ENCODE assay signal across 20 cellular contexts in the genomic region with DNA sequence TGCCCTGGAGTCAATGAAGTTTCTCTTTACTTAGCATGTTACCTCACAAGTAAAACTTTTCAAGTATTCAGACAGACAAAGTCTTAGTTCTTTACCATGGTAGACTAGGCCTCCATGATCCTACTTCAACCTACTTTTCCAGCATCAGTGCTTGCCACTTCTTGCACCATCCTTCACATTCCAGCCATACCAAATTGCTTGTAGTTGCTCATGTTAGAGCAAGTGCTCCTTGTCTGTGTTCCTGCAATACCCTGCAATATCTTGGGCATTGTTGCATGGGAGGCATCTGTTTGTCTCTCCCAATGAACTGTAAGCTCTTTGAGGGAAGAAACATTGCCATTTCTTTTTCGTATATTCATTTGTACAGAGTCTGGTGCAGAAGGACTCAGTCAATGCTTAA.
DNase-seq lines count a peak whose midpoint lies in the region; ATAC-seq, FAIRE-seq and TF ChIP-seq lines count a peak whose summit lies in the region.
"Had no signal": no experiment of that assay in that cellular context is flagged by ENCODE, and none has a peak within 500 bp of the region (broad histone marks: within the 10 kb centered on the region; RNA-seq: fewer than 3 reads in every experiment).

No MANE protein-coding gene starts in this region.

- H3K36me3 ChIP-seq in breast epithelium (no peaks in the 10 kb centered on the region), astrocyte (ENCODE audit: insufficient read depth, low read length) (no peaks in the 10 kb centered on the region), thyroid gland (no peaks in the 10 kb centered on the region)
- H3K36me3 ChIP-seq: heart left ventricle, ovary, stomach had no signal

- H3K9me3 ChIP-seq in breast epithelium, result no peaks in the 10 kb centered on the region
- no peaks in the 10 kb centered on the region for H3K9me3 ChIP-seq in astrocyte (ENCODE audit: insufficient read depth, low read depth, low read length)
- H3K9me3 ChIP-seq in thyroid gland, result no peaks in the 10 kb centered on the region
- H3K9me3 ChIP-seq in CD4-positive, alpha-beta T cell (ENCODE audit: control insufficient read depth, low read length), result no peaks in the 10 kb centered on the region
- H3K9me3 ChIP-seq: heart left ventricle, ovary, stomach had no signal

- H3K27me3 Mint-ChIP-seq in MCF 10A (ENCODE audit: insufficient read depth, unreplicated experiment) (no peaks in the 10 kb centered on the region), astrocyte (ENCODE audit: low read depth, unreplicated experiment) (no peaks in the 10 kb centered on the region)
- peaks cover 4% of the 10 kb centered on the region for H3K27me3 Mint-ChIP-seq in CD4-positive, alpha-beta T cell
- H3K27me3 Mint-ChIP-seq: activated CD4-positive, alpha-beta T cell treated with anti-CD3 and anti-CD28 coated beads, Interleukin-2, amount 10 ng/mL, durations not matched to agents 24 days and 14 days; activated naive CD8-positive, alpha-beta T cell had no signal

- intact Hi-C loops in MCF 10A (cut with micrococcal nuclease) (no loop called here), breast epithelium (cut with DNase I; ENCODE audit: low total_unique reads) (no loop called here), thyroid gland (cut with DNase I) (no loop called here)
- intact Hi-C loops in CD4-positive, alpha-beta T cell (cut with DNase I, micrococcal nuclease), result no loop called here

- 64 to 90% methylated on average over 1 of the region's 1 CpG for WGBS in thyroid gland, 2 donors

- TF ChIP-seq POLR2A in breast epithelium (IDR thresholded peaks at IDR 0.05), result no peak
- no peak for TF ChIP-seq POLR2A in thyroid gland (IDR thresholded peaks at IDR 0.05)

- CTCF ChIA-PET in MCF 10A (lab: Yijun Ruan, JAX), result interaction anchor here (0.7 kb wide), 1 partner anchor 42 kb away, joined by 4 read pairs; no protein-coding TSS in a partner anchor
- CTCF ChIA-PET in CD4-positive, alpha-beta T cell (lab: Charles Lee), result interaction anchor here (2.2 kb wide), 1 partner anchor 11 kb away, joined by 4 read pairs; no protein-coding TSS in a partner anchor

- H3K27ac ChIP-seq in breast epithelium, result no peak overlapping the region
- no peak overlapping the region for H3K27ac ChIP-seq in astrocyte (ENCODE audit: low read depth, low read length)
- H3K27ac ChIP-seq in foreskin keratinocyte, result no peak overlapping the region
- H3K27ac ChIP-seq in thyroid gland, result no peak overlapping the region
- H3K27ac ChIP-seq in CD4-positive, alpha-beta T cell (ENCODE audit: low read depth, low read length), result no peak overlapping the region
- H3K27ac ChIP-seq: 22Rv1, heart left ventricle, ovary, stomach had no signal

- H3K27me3 ChIP-seq in breast epithelium, result no peaks in the 10 kb centered on the region
- H3K27me3 ChIP-seq in astrocyte (ENCODE audit: insufficient read depth, low read length), result no peaks in the 10 kb centered on the region
- no peaks in the 10 kb centered on the region for H3K27me3 ChIP-seq in foreskin keratinocyte
- H3K27me3 ChIP-seq in thyroid gland, result no peaks in the 10 kb centered on the region
- H3K27me3 ChIP-seq in CD4-positive, alpha-beta T cell (ENCODE audit: control insufficient read depth, insufficient read depth, low read length), result no peaks in the 10 kb centered on the region
- H3K27me3 ChIP-seq: heart left ventricle, ovary, stomach had no signal

- ATAC-seq in foreskin keratinocyte (no peak), GM21528 (IDR thresholded peaks at IDR 0.05; ENCODE audit: low FRiP score, unreplicated experiment) (no peak)
- ATAC-seq in CD4-positive, alpha-beta T cell (ENCODE audit: poor library complexity), result no peak
- ATAC-seq: heart left ventricle, left cardiac atrium had no signal

- peaks cover 58% of the 10 kb centered on the region for H3K4me1 Mint-ChIP-seq in MCF 10A (ENCODE audit: insufficient read depth, unreplicated experiment)
- H3K4me1 Mint-ChIP-seq in astrocyte (ENCODE audit: low read depth, unreplicated experiment), result peaks cover 32% of the 10 kb centered on the region
- no peaks in the 10 kb centered on the region for H3K4me1 Mint-ChIP-seq in CD4-positive, alpha-beta T cell (ENCODE audit: low read depth)
- H3K4me1 Mint-ChIP-seq: activated CD4-positive, alpha-beta T cell treated with anti-CD3 and anti-CD28 coated beads, Interleukin-2, amount 10 ng/mL, durations not matched to agents 24 days and 14 days had no signal

- TF ChIP-seq CTCF in MCF 10A (IDR thresholded peaks at IDR 0.05; ENCODE audit: unreplicated experiment) (no peak), breast epithelium (IDR thresholded peaks at IDR 0.05) (no peak), astrocyte (IDR thresholded peaks at IDR 0.05; ENCODE audit: insufficient read depth, low read depth, low read length) (no peak), foreskin keratinocyte (conservative IDR thresholded peaks at IDR 0.05) (no peak), thyroid gland (IDR thresholded peaks at IDR 0.05) (no peak)
- no peak for TF ChIP-seq CTCF in CD4-positive, alpha-beta T cell (IDR thresholded peaks at IDR 0.05)

- peaks cover 75% of the 10 kb centered on the region for H3K79me2 ChIP-seq in astrocyte (ENCODE audit: insufficient read depth, low read length)

- H3K4me1 ChIP-seq in breast epithelium, result no peaks in the 10 kb centered on the region
- H3K4me1 ChIP-seq in astrocyte (ENCODE audit: insufficient read depth, low read length), result peaks cover 22% of the 10 kb centered on the region
- H3K4me1 ChIP-seq in foreskin keratinocyte, result peaks cover 25% of the 10 kb centered on the region
- peaks cover 25% of the 10 kb centered on the region in 2 donors for H3K4me1 ChIP-seq in thyroid gland

- DNase-seq in MCF 10A (ENCODE audit: unreplicated experiment), result peak; percentile 50
- no peak for DNase-seq in breast epithelium (ENCODE audit: low spot score in 2 of 2)
- peak; percentile 59 for DNase-seq in astrocyte (ENCODE audit: low read depth)
- peak; percentile 42 to 92 for DNase-seq in foreskin keratinocyte
- DNase-seq in thyroid gland, result no peak
- DNase-seq in CD4-positive, alpha-beta T cell, result no peak
- DNase-seq in activated T-cell treated with anti-CD3 and anti-CD28 coated beads, Interleukin-2, amount 50 U/mL, for 48 hours, result no peak
- DNase-seq: activated CD4-positive, alpha-beta T cell treated with anti-CD3 and anti-CD28 coated beads, Interleukin-2, amount 10 ng/mL, durations not matched to agents 24 days and 14 days; cerebellar nuclear complex; COR-L47; GDM1; heart left ventricle; left cardiac atrium; NCI-H2029 treated with DMSO at 0.1 percent for 48 hours; ovary; SHP77 treated with DMSO at 0.1 percent for 48 hours; stomach had no signal

- H3K36me3 Mint-ChIP-seq in MCF 10A (ENCODE audit: insufficient read depth, unreplicated experiment), result peaks cover 12% of the 10 kb centered on the region
- no peaks in the 10 kb centered on the region for H3K36me3 Mint-ChIP-seq in astrocyte (ENCODE audit: low read depth, unreplicated experiment)
- no peaks in the 10 kb centered on the region for H3K36me3 Mint-ChIP-seq in CD4-positive, alpha-beta T cell (ENCODE audit: low read depth)
- H3K36me3 Mint-ChIP-seq: activated naive CD8-positive, alpha-beta T cell had no signal

- no peak overlapping the region for H2AFZ ChIP-seq in astrocyte (ENCODE audit: low read depth, low read length)

- H4K20me1 ChIP-seq in astrocyte (ENCODE audit: insufficient read depth, low read length), result peaks cover 6% of the 10 kb centered on the region

- peak; percentile 5 for FAIRE-seq in astrocyte (lab: Jason Lieb, UNC)

- H3K9ac ChIP-seq in astrocyte (ENCODE audit: low read length), result no peak overlapping the region

- H3K4me3 Mint-ChIP-seq in MCF 10A (ENCODE audit: unreplicated experiment) (no peak overlapping the region), astrocyte (ENCODE audit: unreplicated experiment) (no peak overlapping the region)
- no peak overlapping the region for H3K4me3 Mint-ChIP-seq in CD4-positive, alpha-beta T cell
- H3K4me3 Mint-ChIP-seq: activated CD4-positive, alpha-beta T cell treated with anti-CD3 and anti-CD28 coated beads, Interleukin-2, amount 10 ng/mL, durations not matched to agents 24 days and 14 days; activated naive CD8-positive, alpha-beta T cell had no signal

- H3K4me3 ChIP-seq in breast epithelium (no peak overlapping the region), astrocyte (ENCODE audit: insufficient read depth, low read depth, low read length) (no peak overlapping the region), thyroid gland (replicated peaks in 1 of 3) (no peak overlapping the region)
- H3K4me3 ChIP-seq: heart left ventricle, ovary, stomach had no signal

- H3K27ac Mint-ChIP-seq in MCF 10A (ENCODE audit: low read depth, unreplicated experiment), result peak overlapping the region; percentile 89
- H3K27ac Mint-ChIP-seq in astrocyte (ENCODE audit: unreplicated experiment), result peak overlapping the region; percentile 93
- no peak overlapping the region for H3K27ac Mint-ChIP-seq in CD4-positive, alpha-beta T cell
- H3K27ac Mint-ChIP-seq: activated CD4-positive, alpha-beta T cell treated with anti-CD3 and anti-CD28 coated beads, Interleukin-2, amount 10 ng/mL, durations not matched to agents 24 days and 14 days; activated naive CD8-positive, alpha-beta T cell had no signal

- H3K9me3 Mint-ChIP-seq in MCF 10A (ENCODE audit: unreplicated experiment), result peaks cover 14% of the 10 kb centered on the region
- H3K9me3 Mint-ChIP-seq in astrocyte (ENCODE audit: unreplicated experiment), result no peaks in the 10 kb centered on the region
- no peaks in the 10 kb centered on the region for H3K9me3 Mint-ChIP-seq in CD4-positive, alpha-beta T cell
- H3K9me3 Mint-ChIP-seq: activated CD4-positive, alpha-beta T cell treated with anti-CD3 and anti-CD28 coated beads, Interleukin-2, amount 10 ng/mL, durations not matched to agents 24 days and 14 days had no signal

- BruUV-seq in MCF 10A (replicated peaks; lab: Mats Ljungman, UMichigan), result no TSS peak

- H3K4me2 ChIP-seq in astrocyte (ENCODE audit: low read length), result no peak overlapping the region

- POLR2A ChIA-PET in MCF 10A (lab: Yijun Ruan, JAX), result interaction anchor here (0.6 to 1.5 kb wide), 6 partner anchors 11 to 814 kb away, joined by 3 to 4 read pairs (median 3); no protein-coding TSS in a partner anchor
- POLR2A ChIA-PET in CD4-positive, alpha-beta T cell (lab: Charles Lee), result no interaction called here

Comparison
In these comparisons a context has a peak if more than half of its experiments do, and no peak if none do; other contexts are left out.
1. DNase-seq: peak in MCF 10A (single experiment), astrocyte (single experiment) and foreskin keratinocyte (2 of 2); none in breast epithelium (0 of 2), thyroid gland (0 of 2), CD4-positive, alpha-beta T cell (0 of 10) and activated T-cell treated with anti-CD3 and anti-CD28 coated beads, Interleukin-2, amount 50 U/mL, for 48 hours (0 of 2).